8 cellular contexts compared by ENCODE assay signal in the genomic region with DNA sequence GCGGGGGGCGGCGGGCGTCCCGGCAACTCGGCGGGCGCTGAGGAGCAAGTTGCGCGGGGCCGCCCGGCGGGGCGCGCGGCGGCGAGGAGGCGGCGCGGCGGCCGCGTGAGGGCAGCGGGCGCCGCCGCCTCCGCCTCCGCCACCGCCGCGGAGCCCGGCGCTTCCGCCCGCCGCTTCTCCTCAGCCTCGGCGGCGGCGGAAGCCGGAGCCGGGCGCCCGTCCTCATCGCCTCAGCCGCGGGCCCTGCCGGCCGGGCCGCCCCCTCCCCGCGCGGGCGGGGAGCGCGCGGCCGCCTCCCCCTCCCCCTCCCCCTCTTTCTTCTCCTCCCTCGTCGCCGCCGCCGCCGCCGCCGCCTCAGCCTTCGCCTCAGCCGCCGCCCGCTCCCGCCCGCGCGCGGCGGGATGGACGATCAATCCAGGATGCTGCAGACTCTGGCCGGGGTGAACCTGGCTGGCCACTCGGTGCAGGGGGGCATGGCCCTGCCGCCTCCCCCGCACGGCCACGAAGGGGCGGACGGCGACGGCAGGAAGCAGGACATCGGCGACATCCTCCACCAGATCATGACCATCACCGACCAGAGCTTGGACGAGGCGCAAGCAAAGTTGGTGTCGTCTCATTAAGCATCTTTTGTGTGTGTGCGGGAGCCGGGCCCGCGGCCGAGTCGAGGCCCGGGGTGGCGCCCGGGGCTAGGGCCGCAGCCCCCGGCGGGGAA. TPM values are rescaled to one million over a fixed set of nuclear protein-coding genes. Genes with fewer than 3 reads are reported as not detected.
DNase-seq lines count a peak whose midpoint lies in the region; ATAC-seq and TF ChIP-seq lines count a peak whose summit lies in the region.

TSS of gene PBX3 (plus strand) at position 321 of the 712 bp plus-strand sequence.

- no peaks in the 10 kb centered on the region for H3K27me3 Mint-ChIP-seq in activated T-helper 17 cell treated with anti-CD3 and anti-CD28 coated beads, Interleukin-2, amount 50 U/mL, for 72 hours
- H3K27me3 Mint-ChIP-seq in neural crest cell (ENCODE audit: low read depth) = peaks cover 4% of the 10 kb centered on the region

- POLR2A ChIA-PET in PC-3 (lab: Charles Lee; ENCODE audit: unreplicated experiment) = no interaction called here

- peak in 1 of 2 donors; percentile 53 for TF ChIP-seq EP300 in tibial nerve (IDR thresholded peaks at IDR 0.05)

- H3K9me3 Mint-ChIP-seq in activated T-helper 17 cell treated with anti-CD3 and anti-CD28 coated beads, Interleukin-2, amount 50 U/mL, for 72 hours = no peaks in the 10 kb centered on the region
- H3K9me3 Mint-ChIP-seq in neural crest cell = no peaks in the 10 kb centered on the region

- H3K36me3 Mint-ChIP-seq in activated T-helper 17 cell treated with anti-CD3 and anti-CD28 coated beads, Interleukin-2, amount 50 U/mL, for 72 hours (ENCODE audit: low read depth) = peaks cover 24% of the 10 kb centered on the region
- H3K36me3 Mint-ChIP-seq in neural crest cell (ENCODE audit: low read depth) = peaks cover 2% of the 10 kb centered on the region

- H3K4me1 ChIP-seq in PC-3 (ENCODE audit: insufficient read depth, low read length) (peaks cover 34% of the 10 kb centered on the region), tibial nerve (peaks cover 0 to 38% (median 5%) of the 10 kb centered on the region in 4 donors)

- TF ChIP-seq CTCF in PC-3 (conservative IDR thresholded peaks at IDR 0.05; ENCODE audit: low read depth, low read length) (no peak), foreskin fibroblast (IDR thresholded peaks at IDR 0.05; ENCODE audit: low read depth, low read length) (no peak), neural crest cell (conservative IDR thresholded peaks at IDR 0.05) (no peak), tibial nerve (IDR thresholded peaks at IDR 0.05) (no peak)

- no peaks in the 10 kb centered on the region for H3F3A ChIP-seq in PC-3 (ENCODE audit: low read length, unreplicated experiment)

- peaks cover 6% of the 10 kb centered on the region for H3K4me1 Mint-ChIP-seq in activated T-helper 17 cell treated with anti-CD3 and anti-CD28 coated beads, Interleukin-2, amount 50 U/mL, for 72 hours
- peaks cover 46% of the 10 kb centered on the region for H3K4me1 Mint-ChIP-seq in neural crest cell

- H3K27me3 ChIP-seq in PC-3 (ENCODE audit: low read length) = no peaks in the 10 kb centered on the region
- no peaks in the 10 kb centered on the region for H3K27me3 ChIP-seq in tibial nerve

- no peaks in the 10 kb centered on the region for H4K20me1 ChIP-seq in PC-3 (ENCODE audit: low read length)

- H3K27ac Mint-ChIP-seq in activated T-helper 17 cell treated with anti-CD3 and anti-CD28 coated beads, Interleukin-2, amount 50 U/mL, for 72 hours = peak within 1 kb of the TSS; percentile 86
- H3K27ac Mint-ChIP-seq in neural crest cell (ENCODE audit: unreplicated experiment) = peak within 1 kb of the TSS; percentile 99

- H3K79me2 ChIP-seq in PC-3 (ENCODE audit: low read length) = peaks cover 24% of the 10 kb centered on the region

- no peak for TF ChIP-seq POLR2A in tibial nerve (IDR thresholded peaks at IDR 0.05)

- intact Hi-C loops in PC-3 (cut with micrococcal nuclease) = loop anchor here (5.0 kb wide), 1 partner anchor 480 kb away; no protein-coding TSS in a partner anchor

- peak; percentile 72 for DNase-seq in NCI-H82 (lab: John Stamatoyannopoulos, UW)
- no peak for DNase-seq in NCI-H82 treated with DMSO at 0.1 percent for 48 hours (lab: John Stamatoyannopoulos, UW; ENCODE audit: unreplicated experiment)
- DNase-seq in PC-3 = peak; percentile 17
- peak; percentile 34 to 73 for DNase-seq in foreskin fibroblast
- peak; percentile 48 for DNase-seq in neural crest cell (ENCODE audit: low read depth, low spot score)
- peak in 1 of 2 donors; percentile 18 for DNase-seq in tibial nerve (ENCODE audit: low spot score in 2 of 2)

- CTCF ChIA-PET in PC-3 (lab: Charles Lee) = no interaction called here

- H3K27ac ChIP-seq in PC-3 (ENCODE audit: low read length) = peak within 1 kb of the TSS; percentile 39; the same call in 1 of the 2 replicates
- peak within 1 kb of the TSS; percentile 74 to 93 (median 87) for H3K27ac ChIP-seq in tibial nerve

- H2AFZ ChIP-seq in PC-3 (ENCODE audit: low read length) = peak within 1 kb of the TSS; percentile 95

- peak within 1 kb of the TSS; percentile 72 for H3K9ac ChIP-seq in PC-3 (ENCODE audit: low read length)

- H3K4me3 Mint-ChIP-seq in activated T-helper 17 cell treated with anti-CD3 and anti-CD28 coated beads, Interleukin-2, amount 50 U/mL, for 72 hours = peak within 1 kb of the TSS; percentile 90
- peak within 1 kb of the TSS; percentile 98 for H3K4me3 Mint-ChIP-seq in neural crest cell

- H3K36me3 ChIP-seq in PC-3 (ENCODE audit: low read depth, low read length) (no peaks in the 10 kb centered on the region), tibial nerve (no peaks in the 10 kb centered on the region)

- H3K9me2 ChIP-seq in PC-3 (replicated peaks; ENCODE audit: low read length) = no peaks in the 10 kb centered on the region

- whole genome bisulfite sequencing in tibial nerve, 2 donors = 0% methylated on average over 23 to 29 of the region's 107 CpGs

- BruUV-seq in PC-3 (replicated peaks; lab: Mats Ljungman, UMichigan) = no TSS peak

- H3K9me3 ChIP-seq in PC-3 (ENCODE audit: low read length) = no peaks in the 10 kb centered on the region
- H3K9me3 ChIP-seq in tibial nerve = no peaks in the 10 kb centered on the region

- ATAC-seq in HG02885 (IDR thresholded peaks at IDR 0.05; ENCODE audit: poor library complexity, unreplicated experiment) = peak; percentile 32
- ATAC-seq in PC-3 = no peak; the same call in 1 of the 2 replicates
- ATAC-seq in activated T-helper 17 cell treated with anti-CD3 and anti-CD28 coated beads, Interleukin-2, amount 50 U/mL, for 72 hours (replicated peaks) = peak; percentile 16

- H3K4me2 ChIP-seq in PC-3 (ENCODE audit: low read length) = peak within 1 kb of the TSS; percentile 90

- H3K4me3 ChIP-seq in PC-3 (ENCODE audit: low read length) = peak within 1 kb of the TSS; percentile 98
- H3K4me3 ChIP-seq in foreskin fibroblast (ENCODE audit: low read depth in 1 of 2, low read length in 2 of 2) = peak within 1 kb of the TSS; percentile 69 to 91
- H3K4me3 ChIP-seq in tibial nerve = peak within 1 kb of the TSS; percentile 66 to 93 (median 72)

RNA-seq across cellular contexts. Expression of gene PBX3, which starts in this region (rescaled TPM):
- total RNA-seq in PC-3 (2014; rRNA removed) (8.2 and 35.5 TPM in 2 replicates), neural crest cell (69.0 and 71.6 TPM in 2 replicates), tibial nerve (10 to 100 TPM; 18.0 to 33.5 (median 24.2) TPM)
- total RNA-seq in activated T-helper 17 cell treated with anti-CD3 and anti-CD28 coated beads, Interleukin-2, amount 50 U/mL, for 72 hours = 10 to 100 TPM in 1 of 2 donors, 1 to 10 TPM in 1; 8.5 to 15.8 TPM
